8 cellular contexts compared by ENCODE assay signal in genomic region chr6:36595168-36595818, GRCh38. TPM values are rescaled to one million over a fixed set of nuclear protein-coding genes. Genes with fewer than 3 reads are reported as not detected.
DNase-seq lines count a peak whose midpoint lies in the region; ATAC-seq, FAIRE-seq and TF ChIP-seq lines count a peak whose summit lies in the region.

No MANE protein-coding gene starts in this region.

- H3K36me3 Mint-ChIP-seq in astrocyte (ENCODE audit: low read depth, unreplicated experiment): peaks cover 41% of the 10 kb centered on the region

- H3K27me3 ChIP-seq in astrocyte (ENCODE audit: insufficient read depth, low read length): no peaks in the 10 kb centered on the region
- H3K27me3 ChIP-seq in iPS-18a (ENCODE audit: control insufficient read depth, insufficient read depth, low read length): no peaks in the 10 kb centered on the region
- no peaks in the 10 kb centered on the region for H3K27me3 ChIP-seq in skeletal muscle tissue (ENCODE audit: control insufficient read depth in 3 of 3, insufficient read depth in 3 of 3, low read length in 3 of 3)

- no peak for TF ChIP-seq CTCF in astrocyte (IDR thresholded peaks at IDR 0.05; ENCODE audit: insufficient read depth, low read depth, low read length)

- peak overlapping the region; percentile 98 for H3K4me3 ChIP-seq in astrocyte (ENCODE audit: insufficient read depth, low read depth, low read length)
- H3K4me3 ChIP-seq in iPS-18a (ENCODE audit: low read length): peak overlapping the region; percentile 99
- H3K4me3 ChIP-seq in skeletal muscle tissue (ENCODE audit: low read length in 3 of 3): peak overlapping the region; percentile 62 to 99 (median 80)

- peaks cover 61% of the 10 kb centered on the region for H4K20me1 ChIP-seq in astrocyte (ENCODE audit: insufficient read depth, low read length)

- H3K9ac ChIP-seq in astrocyte (ENCODE audit: low read length) (peak overlapping the region; percentile 99), iPS-18a (ENCODE audit: low read length) (peak overlapping the region; percentile 100), skeletal muscle tissue (ENCODE audit: low read depth in 1 of 3, low read length in 3 of 3) (peak overlapping the region; percentile 82 to 99 (median 82))

- peak overlapping the region; percentile 99 for H3K4me3 Mint-ChIP-seq in astrocyte (ENCODE audit: unreplicated experiment)

- H3K4me2 ChIP-seq in astrocyte (ENCODE audit: low read length): peak overlapping the region; percentile 86

- ATAC-seq in GM19023 (IDR thresholded peaks at IDR 0.05; ENCODE audit: unreplicated experiment): no peak

- H3K4me1 ChIP-seq in astrocyte (ENCODE audit: insufficient read depth, low read length): peaks cover 39% of the 10 kb centered on the region
- peaks cover 9% of the 10 kb centered on the region for H3K4me1 ChIP-seq in iPS-18a (ENCODE audit: control insufficient read depth, low read depth, low read length)
- H3K4me1 ChIP-seq in skeletal muscle tissue (ENCODE audit: control insufficient read depth in 3 of 3, insufficient read depth in 3 of 3, low read length in 3 of 3): peaks cover 37 to 44% (median 43%) of the 10 kb centered on the region in 3 donors

- DNase-seq in SHP77 (lab: John Stamatoyannopoulos, UW) (peak; percentile 6 to 10), SHP77 treated with DMSO at 0.1 percent for 48 hours (lab: John Stamatoyannopoulos, UW) (no peak), NCI-H526 (lab: John Stamatoyannopoulos, UW) (peak; percentile 29 to 30), astrocyte (ENCODE audit: low read depth) (no peak), GM19238 (ENCODE audit: insufficient read length, low spot score) (no peak)

- H3K27me3 Mint-ChIP-seq in astrocyte (ENCODE audit: low read depth, unreplicated experiment): no peaks in the 10 kb centered on the region

- H3K27ac ChIP-seq in astrocyte (ENCODE audit: low read depth, low read length) (peak overlapping the region; percentile 99), iPS-18a (ENCODE audit: low read length) (peak overlapping the region; percentile 96), skeletal muscle tissue (ENCODE audit: low read depth, low read length) (peak overlapping the region; percentile 97)

- H3K9me3 Mint-ChIP-seq in astrocyte (ENCODE audit: unreplicated experiment): no peaks in the 10 kb centered on the region

- peaks cover 41% of the 10 kb centered on the region for H3K36me3 ChIP-seq in astrocyte (ENCODE audit: insufficient read depth, low read length)
- H3K36me3 ChIP-seq in iPS-18a (ENCODE audit: control insufficient read depth, low read depth, low read length): peaks cover 52% of the 10 kb centered on the region
- peaks cover 24 to 29% (median 26%) of the 10 kb centered on the region in 3 donors for H3K36me3 ChIP-seq in skeletal muscle tissue (ENCODE audit: control insufficient read depth in 3 of 3, insufficient read depth in 3 of 3, low read length in 3 of 3)

- no peak overlapping the region for H2AFZ ChIP-seq in astrocyte (ENCODE audit: low read depth, low read length)

- peaks cover 66% of the 10 kb centered on the region for H3K79me2 ChIP-seq in astrocyte (ENCODE audit: insufficient read depth, low read length)

- peaks cover 27% of the 10 kb centered on the region for H3K4me1 Mint-ChIP-seq in astrocyte (ENCODE audit: low read depth, unreplicated experiment)

- peak overlapping the region; percentile 99 for H3K27ac Mint-ChIP-seq in astrocyte (ENCODE audit: unreplicated experiment)

- H3K9me3 ChIP-seq in astrocyte (ENCODE audit: insufficient read depth, low read depth, low read length) (no peaks in the 10 kb centered on the region), iPS-18a (ENCODE audit: control insufficient read depth, low read depth, low read length) (no peaks in the 10 kb centered on the region), skeletal muscle tissue (ENCODE audit: control insufficient read depth in 3 of 3, low read length in 3 of 3) (no peaks in the 10 kb centered on the region)

- no peak for FAIRE-seq in astrocyte (lab: Jason Lieb, UNC)

RNA-seq across cellular contexts. Expression of gene SRSF3, which starts 1.1 kb away (rescaled TPM):
- total RNA-seq in astrocyte (237 and 260 TPM in 2 replicates), skeletal muscle tissue (144 TPM)

RNA-seq across cellular contexts. Expression of gene STK38, which starts 48.0 kb away (rescaled TPM):
- 53.9 and 54.1 TPM in 2 replicates for total RNA-seq in astrocyte
- 16.2 TPM for total RNA-seq in skeletal muscle tissue

Comparison
In these comparisons a context has a peak if more than half of its experiments do, and no peak if none do; other contexts are left out.
1. DNase-seq: peak in SHP77 (2 of 2) and NCI-H526 (2 of 2); none in SHP77 treated with DMSO at 0.1 percent for 48 hours (single experiment), astrocyte (single experiment) and GM19238 (single experiment).
2. Peak in every context shown above with its lines, with median percentiles within 50 percentile points of each other: H3K27ac ChIP-seq, H3K4me3 ChIP-seq and H3K9ac ChIP-seq.